Comparison of ENCODE assay signal across 8 cellular contexts in genomic region chr22:46148885-46149492, GRCh38.
DNase-seq lines count a peak whose midpoint lies in the region; ATAC-seq and TF ChIP-seq lines count a peak whose summit lies in the region.

No MANE protein-coding gene starts in this region.

- H3K4me3 ChIP-seq in DND-41 (ENCODE audit: low read depth in 1 of 2, low read length in 2 of 2) (peak overlapping the region in 1 of 2 experiments; percentile 99; a peak in 3 of 4 replicates), fibroblast of mammary gland (ENCODE audit: control insufficient read depth, low read depth, low read length) (peak overlapping the region; percentile 52)

- H3K27ac ChIP-seq in DND-41 (ENCODE audit: low read length) (no peak overlapping the region), RWPE1 (peak overlapping the region; percentile 62)

- TF ChIP-seq CTCF in DND-41 (IDR thresholded peaks at IDR 0.05; ENCODE audit: borderline replicate concordance, extremely low read depth, low read length, poor library complexity, severe bottlenecking): no peak
- TF ChIP-seq CTCF in RWPE1 (conservative IDR thresholded peaks at IDR 0.05; ENCODE audit: low read depth): no peak
- TF ChIP-seq CTCF in fibroblast of mammary gland (conservative IDR thresholded peaks at IDR 0.05; ENCODE audit: control insufficient read depth, insufficient read depth, low read depth, low read length): no peak

- POLR2A ChIA-PET in RWPE1 (lab: Yijun Ruan, JAX; ENCODE audit: low non-redundant PET): no interaction called here

- H3K4me2 ChIP-seq in DND-41 (ENCODE audit: insufficient read depth, low read length): peak overlapping the region; percentile 100

- DNase-seq in DND-41: no peak
- no peak for DNase-seq in RWPE1 (ENCODE audit: low spot score)
- DNase-seq in fibroblast of mammary gland (ENCODE audit: low read depth): no peak
- peak; percentile 17 for DNase-seq in pons (ENCODE audit: low spot score)
- no peak for DNase-seq in glomerular visceral epithelial cell (ENCODE audit: extremely low spot score)

- H4K20me1 ChIP-seq in DND-41 (ENCODE audit: insufficient read depth, low read length): peaks cover 12% of the 10 kb centered on the region

- H2AFZ ChIP-seq in DND-41 (ENCODE audit: low read depth, low read length): peak overlapping the region; percentile 92

- H3K36me3 ChIP-seq in DND-41 (ENCODE audit: insufficient read depth, low read length): peaks cover 23% of the 10 kb centered on the region

- no peak for ATAC-seq in DND-41 (ENCODE audit: insufficient read depth, low read depth)
- no peak for ATAC-seq in GM19463 (IDR thresholded peaks at IDR 0.05; ENCODE audit: unreplicated experiment)
- ATAC-seq in HG03521 (IDR thresholded peaks at IDR 0.05; ENCODE audit: unreplicated experiment): no peak
- ATAC-seq in GM19324 (IDR thresholded peaks at IDR 0.05; ENCODE audit: low FRiP score, unreplicated experiment): no peak

- H3K79me2 ChIP-seq in DND-41 (ENCODE audit: insufficient read depth, low read length): peaks cover 33% of the 10 kb centered on the region

- peaks cover 38% of the 10 kb centered on the region for H3K4me1 ChIP-seq in DND-41 (ENCODE audit: insufficient read depth, low read length)

- peaks cover 17% of the 10 kb centered on the region for H3K27me3 ChIP-seq in DND-41 (ENCODE audit: insufficient read depth, low read length, poor library complexity)

- H3K9me3 ChIP-seq in DND-41 (ENCODE audit: insufficient read depth, low read length, severe bottlenecking): no peaks in the 10 kb centered on the region

- CTCF ChIA-PET in RWPE1 (lab: Yijun Ruan, JAX): no interaction called here

- H3K9ac ChIP-seq in DND-41 (ENCODE audit: low read depth, low read length): peak overlapping the region; percentile 69
